1 cellular context compared by ENCODE assay signal in the genomic region with DNA sequence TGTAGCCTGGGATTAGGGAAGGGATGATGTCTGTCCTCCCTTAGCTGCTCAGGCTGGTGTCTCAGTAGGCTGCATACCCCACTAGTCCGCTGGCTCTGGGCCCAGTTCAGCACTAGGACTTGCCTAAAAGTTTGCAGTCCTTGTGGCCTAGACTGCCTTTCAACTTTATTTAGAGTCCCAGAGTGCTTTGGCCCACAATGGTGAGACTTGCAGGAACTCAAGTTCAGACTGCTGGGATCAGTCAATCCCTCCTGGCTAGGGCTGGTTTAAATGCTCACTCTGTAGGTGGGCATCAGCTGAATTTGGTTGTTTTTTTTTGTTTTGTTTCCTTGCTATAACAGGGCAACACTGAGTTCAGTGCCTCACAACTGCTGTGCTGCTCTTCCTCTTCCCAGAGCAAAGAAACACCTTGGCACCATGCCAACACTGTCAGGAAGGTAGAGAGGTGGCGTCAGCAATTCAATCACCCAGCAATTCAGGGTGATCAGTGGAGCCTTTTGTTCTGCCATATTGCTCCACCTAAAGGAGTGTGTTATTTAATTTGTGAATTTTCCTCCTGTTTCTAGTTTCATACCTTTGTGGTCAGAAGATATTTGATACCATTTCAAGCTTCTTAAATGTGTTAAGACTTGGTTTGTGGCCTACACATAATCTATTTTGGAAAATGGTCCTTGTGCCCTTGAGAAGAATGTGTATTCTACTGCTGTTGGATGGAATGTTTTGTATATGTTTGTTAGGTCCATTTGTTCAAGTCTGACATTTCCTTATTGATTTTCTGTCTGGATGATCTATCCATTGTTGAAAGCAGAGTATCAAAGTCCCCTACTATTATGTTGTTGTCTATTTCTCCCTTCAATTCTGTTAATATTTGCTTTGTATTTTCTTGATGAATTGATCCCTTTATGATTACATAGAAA.
TF ChIP-seq lines count a peak whose summit lies in the region.

No MANE protein-coding gene starts in this region.

TF ChIP-seq in HepG2, 621 proteins besides CTCF, POLR2A, EP300 and RAD21 (continued from another document and continues in another):
- TF ChIP-seq, protein P1, sequence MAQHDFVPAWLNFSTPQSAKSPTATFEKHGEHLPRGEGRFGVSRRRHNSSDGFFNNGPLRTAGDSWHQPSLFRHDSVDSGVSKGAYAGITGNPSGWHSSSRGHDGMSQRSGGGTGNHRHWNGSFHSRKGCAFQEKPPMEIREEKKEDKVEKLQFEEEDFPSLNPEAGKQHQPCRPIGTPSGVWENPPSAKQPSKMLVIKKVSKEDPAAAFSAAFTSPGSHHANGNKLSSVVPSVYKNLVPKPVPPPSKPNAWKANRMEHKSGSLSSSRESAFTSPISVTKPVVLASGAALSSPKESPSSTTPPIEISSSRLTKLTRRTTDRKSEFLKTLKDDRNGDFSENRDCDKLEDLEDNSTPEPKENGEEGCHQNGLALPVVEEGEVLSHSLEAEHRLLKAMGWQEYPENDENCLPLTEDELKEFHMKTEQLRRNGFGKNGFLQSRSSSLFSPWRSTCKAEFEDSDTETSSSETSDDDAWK (CRISPR knock-in tag; IDR thresholded peaks at IDR 0.05): no peak
- TF ChIP-seq AGO1 (IDR thresholded peaks at IDR 0.05; ENCODE audit: low read depth, low read length, poor library complexity, severe bottlenecking): no peak
- TF ChIP-seq PHB2 (IDR thresholded peaks at IDR 0.05; ENCODE audit: partially characterized antibody): no peak
- TF ChIP-seq, protein P2, sequence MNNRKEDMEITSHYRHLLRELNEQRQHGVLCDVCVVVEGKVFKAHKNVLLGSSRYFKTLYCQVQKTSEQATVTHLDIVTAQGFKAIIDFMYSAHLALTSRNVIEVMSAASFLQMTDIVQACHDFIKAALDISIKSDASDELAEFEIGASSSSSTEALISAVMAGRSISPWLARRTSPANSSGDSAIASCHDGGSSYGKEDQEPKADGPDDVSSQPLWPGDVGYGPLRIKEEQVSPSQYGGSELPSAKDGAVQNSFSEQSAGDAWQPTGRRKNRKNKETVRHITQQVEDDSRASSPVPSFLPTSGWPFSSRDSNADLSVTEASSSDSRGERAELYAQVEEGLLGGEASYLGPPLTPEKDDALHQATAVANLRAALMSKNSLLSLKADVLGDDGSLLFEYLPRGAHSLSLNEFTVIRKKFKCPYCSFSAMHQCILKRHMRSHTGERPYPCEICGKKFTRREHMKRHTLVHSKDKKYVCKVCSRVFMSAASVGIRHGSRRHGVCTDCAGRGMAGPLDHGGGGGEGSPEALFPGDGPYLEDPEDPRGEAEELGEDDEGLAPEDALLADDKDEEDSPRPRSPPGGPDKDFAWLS (CRISPR knock-in tag; IDR thresholded peaks at IDR 0.05; ENCODE audit: borderline replicate concordance): no peak
- no peak for TF ChIP-seq IKZF1 (IDR thresholded peaks at IDR 0.05)
- no peak for TF ChIP-seq RAD51 (IDR thresholded peaks at IDR 0.05; ENCODE audit: borderline replicate concordance)
- TF ChIP-seq PAWR (CRISPR knock-in tag; IDR thresholded peaks at IDR 0.05; ENCODE audit: borderline replicate concordance): no peak
- no peak for TF ChIP-seq ZNF615 (CRISPR knock-in tag; IDR thresholded peaks at IDR 0.05; ENCODE audit: borderline replicate concordance)
- TF ChIP-seq ZNF143 (CRISPR knock-in tag; IDR thresholded peaks at IDR 0.05): no peak
- TF ChIP-seq ZSCAN9 (CRISPR knock-in tag; IDR thresholded peaks at IDR 0.05; ENCODE audit: borderline replicate concordance): no peak
- peak; percentile 24; the same call in 1 of the 2 replicates for TF ChIP-seq ZNF292 (CRISPR knock-in tag; IDR thresholded peaks at IDR 0.05; ENCODE audit: borderline replicate concordance, low read depth)
- TF ChIP-seq ZSCAN22 (CRISPR knock-in tag; IDR thresholded peaks at IDR 0.05): no peak
- no peak for TF ChIP-seq NONO (IDR thresholded peaks at IDR 0.05)
- no peak for TF ChIP-seq NONO (CRISPR knock-in tag; conservative IDR thresholded peaks at IDR 0.05)
- no peak for TF ChIP-seq KMT2A (CRISPR knock-in tag; IDR thresholded peaks at IDR 0.05)
- TF ChIP-seq, protein P3, sequence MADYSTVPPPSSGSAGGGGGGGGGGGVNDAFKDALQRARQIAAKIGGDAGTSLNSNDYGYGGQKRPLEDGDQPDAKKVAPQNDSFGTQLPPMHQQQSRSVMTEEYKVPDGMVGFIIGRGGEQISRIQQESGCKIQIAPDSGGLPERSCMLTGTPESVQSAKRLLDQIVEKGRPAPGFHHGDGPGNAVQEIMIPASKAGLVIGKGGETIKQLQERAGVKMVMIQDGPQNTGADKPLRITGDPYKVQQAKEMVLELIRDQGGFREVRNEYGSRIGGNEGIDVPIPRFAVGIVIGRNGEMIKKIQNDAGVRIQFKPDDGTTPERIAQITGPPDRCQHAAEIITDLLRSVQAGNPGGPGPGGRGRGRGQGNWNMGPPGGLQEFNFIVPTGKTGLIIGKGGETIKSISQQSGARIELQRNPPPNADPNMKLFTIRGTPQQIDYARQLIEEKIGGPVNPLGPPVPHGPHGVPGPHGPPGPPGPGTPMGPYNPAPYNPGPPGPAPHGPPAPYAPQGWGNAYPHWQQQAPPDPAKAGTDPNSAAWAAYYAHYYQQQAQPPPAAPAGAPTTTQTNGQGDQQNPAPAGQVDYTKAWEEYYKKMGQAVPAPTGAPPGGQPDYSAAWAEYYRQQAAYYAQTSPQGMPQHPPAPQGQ (CRISPR knock-in tag; IDR thresholded peaks at IDR 0.05; ENCODE audit: borderline replicate concordance): no peak
- TF ChIP-seq NCOA2 (CRISPR knock-in tag; IDR thresholded peaks at IDR 0.05): peak; percentile 93
- no peak for TF ChIP-seq PTBP1 (IDR thresholded peaks at IDR 0.05; ENCODE audit: low read depth, low read length, poor library complexity, severe bottlenecking)
- TF ChIP-seq RXRA (CRISPR knock-in tag; IDR thresholded peaks at IDR 0.05): no peak
- TF ChIP-seq HNRNPLL (IDR thresholded peaks at IDR 0.05; ENCODE audit: low read depth, low read length, poor library complexity, severe bottlenecking): no peak
- TF ChIP-seq SOX5 (CRISPR knock-in tag; IDR thresholded peaks at IDR 0.05; ENCODE audit: borderline replicate concordance): peak; percentile 98
- TF ChIP-seq ZSCAN21 (CRISPR knock-in tag; IDR thresholded peaks at IDR 0.05; ENCODE audit: borderline replicate concordance): no peak; the same call in 1 of the 2 replicates
- TF ChIP-seq, protein P4, sequence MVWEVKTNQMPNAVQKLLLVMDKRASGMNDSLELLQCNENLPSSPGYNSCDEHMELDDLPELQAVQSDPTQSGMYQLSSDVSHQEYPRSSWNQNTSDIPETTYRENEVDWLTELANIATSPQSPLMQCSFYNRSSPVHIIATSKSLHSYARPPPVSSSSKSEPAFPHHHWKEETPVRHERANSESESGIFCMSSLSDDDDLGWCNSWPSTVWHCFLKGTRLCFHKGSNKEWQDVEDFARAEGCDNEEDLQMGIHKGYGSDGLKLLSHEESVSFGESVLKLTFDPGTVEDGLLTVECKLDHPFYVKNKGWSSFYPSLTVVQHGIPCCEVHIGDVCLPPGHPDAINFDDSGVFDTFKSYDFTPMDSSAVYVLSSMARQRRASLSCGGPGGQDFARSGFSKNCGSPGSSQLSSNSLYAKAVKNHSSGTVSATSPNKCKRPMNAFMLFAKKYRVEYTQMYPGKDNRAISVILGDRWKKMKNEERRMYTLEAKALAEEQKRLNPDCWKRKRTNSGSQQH (CRISPR knock-in tag; IDR thresholded peaks at IDR 0.05; ENCODE audit: low read depth): no peak
- no peak for TF ChIP-seq ZNF577 (CRISPR knock-in tag; IDR thresholded peaks at IDR 0.05; ENCODE audit: borderline replicate concordance, low read depth)
- no peak; the same call in 1 of the 2 replicates for TF ChIP-seq TBX2 (CRISPR knock-in tag; IDR thresholded peaks at IDR 0.05; ENCODE audit: borderline replicate concordance)
- TF ChIP-seq ZNF883 (CRISPR knock-in tag; IDR thresholded peaks at IDR 0.05; ENCODE audit: not compliant biosample characterization): no peak
- TF ChIP-seq, protein P5, sequence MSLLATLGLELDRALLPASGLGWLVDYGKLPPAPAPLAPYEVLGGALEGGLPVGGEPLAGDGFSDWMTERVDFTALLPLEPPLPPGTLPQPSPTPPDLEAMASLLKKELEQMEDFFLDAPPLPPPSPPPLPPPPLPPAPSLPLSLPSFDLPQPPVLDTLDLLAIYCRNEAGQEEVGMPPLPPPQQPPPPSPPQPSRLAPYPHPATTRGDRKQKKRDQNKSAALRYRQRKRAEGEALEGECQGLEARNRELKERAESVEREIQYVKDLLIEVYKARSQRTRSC (CRISPR knock-in tag; IDR thresholded peaks at IDR 0.05; ENCODE audit: low read depth): no peak
- TF ChIP-seq, protein P6, sequence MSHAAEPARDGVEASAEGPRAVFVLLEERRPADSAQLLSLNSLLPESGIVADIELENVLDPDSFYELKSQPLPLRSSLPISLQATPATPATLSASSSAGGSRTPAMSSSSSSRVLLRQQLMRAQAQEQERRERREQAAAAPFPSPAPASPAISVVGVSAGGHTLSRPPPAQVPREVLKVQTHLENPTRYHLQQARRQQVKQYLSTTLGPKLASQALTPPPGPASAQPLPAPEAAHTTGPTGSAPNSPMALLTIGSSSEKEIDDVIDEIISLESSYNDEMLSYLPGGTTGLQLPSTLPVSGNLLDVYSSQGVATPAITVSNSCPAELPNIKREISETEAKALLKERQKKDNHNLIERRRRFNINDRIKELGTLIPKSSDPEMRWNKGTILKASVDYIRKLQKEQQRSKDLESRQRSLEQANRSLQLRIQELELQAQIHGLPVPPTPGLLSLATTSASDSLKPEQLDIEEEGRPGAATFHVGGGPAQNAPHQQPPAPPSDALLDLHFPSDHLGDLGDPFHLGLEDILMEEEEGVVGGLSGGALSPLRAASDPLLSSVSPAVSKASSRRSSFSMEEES (CRISPR knock-in tag; IDR thresholded peaks at IDR 0.05): peak; percentile 51; the same call in 1 of the 2 replicates
- peak; percentile 29; the same call in 1 of the 2 replicates for TF ChIP-seq ZBTB38 (CRISPR knock-in tag; IDR thresholded peaks at IDR 0.05)
- TF ChIP-seq, protein P7, sequence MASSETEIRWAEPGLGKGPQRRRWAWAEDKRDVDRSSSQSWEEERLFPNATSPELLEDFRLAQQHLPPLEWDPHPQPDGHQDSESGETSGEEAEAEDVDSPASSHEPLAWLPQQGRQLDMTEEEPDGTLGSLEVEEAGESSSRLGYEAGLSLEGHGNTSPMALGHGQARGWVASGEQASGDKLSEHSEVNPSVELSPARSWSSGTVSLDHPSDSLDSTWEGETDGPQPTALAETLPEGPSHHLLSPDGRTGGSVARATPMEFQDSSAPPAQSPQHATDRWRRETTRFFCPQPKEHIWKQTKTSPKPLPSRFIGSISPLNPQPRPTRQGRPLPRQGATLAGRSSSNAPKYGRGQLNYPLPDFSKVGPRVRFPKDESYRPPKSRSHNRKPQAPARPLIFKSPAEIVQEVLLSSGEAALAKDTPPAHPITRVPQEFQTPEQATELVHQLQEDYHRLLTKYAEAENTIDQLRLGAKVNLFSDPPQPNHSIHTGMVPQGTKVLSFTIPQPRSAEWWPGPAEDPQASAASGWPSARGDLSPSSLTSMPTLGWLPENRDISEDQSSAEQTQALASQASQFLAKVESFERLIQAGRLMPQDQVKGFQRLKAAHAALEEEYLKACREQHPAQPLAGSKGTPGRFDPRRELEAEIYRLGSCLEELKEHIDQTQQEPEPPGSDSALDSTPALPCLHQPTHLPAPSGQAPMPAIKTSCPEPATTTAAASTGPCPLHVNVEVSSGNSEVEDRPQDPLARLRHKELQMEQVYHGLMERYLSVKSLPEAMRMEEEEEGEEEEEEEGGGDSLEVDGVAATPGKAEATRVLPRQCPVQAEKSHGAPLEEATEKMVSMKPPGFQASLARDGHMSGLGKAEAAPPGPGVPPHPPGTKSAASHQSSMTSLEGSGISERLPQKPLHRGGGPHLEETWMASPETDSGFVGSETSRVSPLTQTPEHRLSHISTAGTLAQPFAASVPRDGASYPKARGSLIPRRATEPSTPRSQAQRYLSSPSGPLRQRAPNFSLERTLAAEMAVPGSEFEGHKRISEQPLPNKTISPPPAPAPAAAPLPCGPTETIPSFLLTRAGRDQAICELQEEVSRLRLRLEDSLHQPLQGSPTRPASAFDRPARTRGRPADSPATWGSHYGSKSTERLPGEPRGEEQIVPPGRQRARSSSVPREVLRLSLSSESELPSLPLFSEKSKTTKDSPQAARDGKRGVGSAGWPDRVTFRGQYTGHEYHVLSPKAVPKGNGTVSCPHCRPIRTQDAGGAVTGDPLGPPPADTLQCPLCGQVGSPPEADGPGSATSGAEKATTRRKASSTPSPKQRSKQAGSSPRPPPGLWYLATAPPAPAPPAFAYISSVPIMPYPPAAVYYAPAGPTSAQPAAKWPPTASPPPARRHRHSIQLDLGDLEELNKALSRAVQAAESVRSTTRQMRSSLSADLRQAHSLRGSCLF (CRISPR knock-in tag; IDR thresholded peaks at IDR 0.05; ENCODE audit: borderline replicate concordance): no peak
- peak; percentile 79 for TF ChIP-seq ZNF317 (CRISPR knock-in tag; IDR thresholded peaks at IDR 0.05)
- no peak for TF ChIP-seq TIGD3 (CRISPR knock-in tag; IDR thresholded peaks at IDR 0.05; ENCODE audit: borderline replicate concordance)
- no peak for TF ChIP-seq ZNF33B (CRISPR knock-in tag; IDR thresholded peaks at IDR 0.05)
- no peak for TF ChIP-seq ZC3H13 (CRISPR knock-in tag; IDR thresholded peaks at IDR 0.05)
- peak; percentile 81; the same call in 1 of the 2 replicates for TF ChIP-seq KDM6A (CRISPR knock-in tag; IDR thresholded peaks at IDR 0.05; ENCODE audit: low read depth)
- peak; percentile 9; the same call in 1 of the 2 replicates for TF ChIP-seq ZNF24 (IDR thresholded peaks at IDR 0.05)
- TF ChIP-seq NFKBIZ (CRISPR knock-in tag; IDR thresholded peaks at IDR 0.05): no peak
- TF ChIP-seq EZH2 (conservative IDR thresholded peaks at IDR 0.05; ENCODE audit: low read depth, low read length): no peak
- TF ChIP-seq ZNF274 (CRISPR knock-in tag; IDR thresholded peaks at IDR 0.05): peak; percentile 51; the same call in 1 of the 2 replicates
- TF ChIP-seq, protein P8, sequence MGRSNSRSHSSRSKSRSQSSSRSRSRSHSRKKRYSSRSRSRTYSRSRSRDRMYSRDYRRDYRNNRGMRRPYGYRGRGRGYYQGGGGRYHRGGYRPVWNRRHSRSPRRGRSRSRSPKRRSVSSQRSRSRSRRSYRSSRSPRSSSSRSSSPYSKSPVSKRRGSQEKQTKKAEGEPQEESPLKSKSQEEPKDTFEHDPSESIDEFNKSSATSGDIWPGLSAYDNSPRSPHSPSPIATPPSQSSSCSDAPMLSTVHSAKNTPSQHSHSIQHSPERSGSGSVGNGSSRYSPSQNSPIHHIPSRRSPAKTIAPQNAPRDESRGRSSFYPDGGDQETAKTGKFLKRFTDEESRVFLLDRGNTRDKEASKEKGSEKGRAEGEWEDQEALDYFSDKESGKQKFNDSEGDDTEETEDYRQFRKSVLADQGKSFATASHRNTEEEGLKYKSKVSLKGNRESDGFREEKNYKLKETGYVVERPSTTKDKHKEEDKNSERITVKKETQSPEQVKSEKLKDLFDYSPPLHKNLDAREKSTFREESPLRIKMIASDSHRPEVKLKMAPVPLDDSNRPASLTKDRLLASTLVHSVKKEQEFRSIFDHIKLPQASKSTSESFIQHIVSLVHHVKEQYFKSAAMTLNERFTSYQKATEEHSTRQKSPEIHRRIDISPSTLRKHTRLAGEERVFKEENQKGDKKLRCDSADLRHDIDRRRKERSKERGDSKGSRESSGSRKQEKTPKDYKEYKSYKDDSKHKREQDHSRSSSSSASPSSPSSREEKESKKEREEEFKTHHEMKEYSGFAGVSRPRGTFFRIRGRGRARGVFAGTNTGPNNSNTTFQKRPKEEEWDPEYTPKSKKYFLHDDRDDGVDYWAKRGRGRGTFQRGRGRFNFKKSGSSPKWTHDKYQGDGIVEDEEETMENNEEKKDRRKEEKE (IDR thresholded peaks at IDR 0.05): no peak
